Comparison of ENCODE assay signal across 2 cellular contexts in genomic region chr5:19240150-19240549, GRCh38.
TF ChIP-seq lines count a peak whose summit lies in the region.

No MANE protein-coding gene starts in this region.

TF ChIP-seq in H1, 55 proteins besides CTCF, POLR2A, EP300 and RAD21 (continued from another document):
- TF ChIP-seq KDM4A (IDR thresholded peaks at IDR 0.05; ENCODE audit: low read depth, low read length, severe bottlenecking) (no peak), JUND (IDR thresholded peaks at IDR 0.05; ENCODE audit: low read length) (peak; percentile 65; the same call in 1 of the 2 replicates), SP4 (IDR thresholded peaks at IDR 0.05; ENCODE audit: low read length) (no peak), MAFK (IDR thresholded peaks at IDR 0.05; ENCODE audit: low read depth, low read length) (no peak)

TF ChIP-seq in HEK293T, 16 proteins besides CTCF, POLR2A, EP300 and RAD21 (continued from another document):
- TF ChIP-seq BHLHE40 (IDR thresholded peaks at IDR 0.05; ENCODE audit: borderline replicate concordance) (no peak), SUZ12 (IDR thresholded peaks at IDR 0.05) (no peak), ELF4 (IDR thresholded peaks at IDR 0.05) (no peak), TARDBP (IDR thresholded peaks at IDR 0.05) (no peak), NFRKB (IDR thresholded peaks at IDR 0.05) (no peak), CTBP1 (IDR thresholded peaks at IDR 0.05; ENCODE audit: borderline replicate concordance) (no peak), L3MBTL2 (conservative IDR thresholded peaks at IDR 0.05) (no peak), FOXK2 (IDR thresholded peaks at IDR 0.05) (no peak), PKNOX1 (IDR thresholded peaks at IDR 0.05) (no peak), ZNF384 (IDR thresholded peaks at IDR 0.05) (no peak), ARNT (IDR thresholded peaks at IDR 0.05) (no peak), HDGF (IDR thresholded peaks at IDR 0.05; ENCODE audit: borderline replicate concordance) (no peak), LEF1 (IDR thresholded peaks at IDR 0.05; ENCODE audit: borderline replicate concordance) (no peak), FOXA1 (IDR thresholded peaks at IDR 0.05) (no peak)
